In genomic region chr10:24642921-24643678, GRCh38 we compare ENCODE assay signal across 8 cellular contexts.
DNase-seq lines count a peak whose midpoint lies in the region; ATAC-seq and TF ChIP-seq lines count a peak whose summit lies in the region.

No MANE protein-coding gene starts in this region.

- H3K36me3 Mint-ChIP-seq in MCF 10A (ENCODE audit: insufficient read depth, unreplicated experiment), result peaks cover 3% of the 10 kb centered on the region

- CTCF ChIA-PET in MCF 10A (lab: Yijun Ruan, JAX), result interaction anchor here (0.5 to 3.4 kb wide), 35 partner anchors 8 to 575 kb away, joined by 3 to 36 read pairs (median 3); no protein-coding TSS in a partner anchor

- intact Hi-C loops in MCF 10A (cut with micrococcal nuclease), result loop anchor here (1.0 to 10.0 kb wide), 5 partner anchors 81 to 438 kb away; no protein-coding TSS in a partner anchor

- no peak overlapping the region for H3K27ac Mint-ChIP-seq in MCF 10A (ENCODE audit: low read depth, unreplicated experiment)

- ATAC-seq in GM21423 (IDR thresholded peaks at IDR 0.05; ENCODE audit: unreplicated experiment) (peak; percentile 89), HG03565 (IDR thresholded peaks at IDR 0.05; ENCODE audit: unreplicated experiment) (peak; percentile 74)

- H3K4me3 Mint-ChIP-seq in MCF 10A (ENCODE audit: unreplicated experiment), result no peak overlapping the region

- POLR2A ChIA-PET in MCF 10A (lab: Yijun Ruan, JAX), result interaction anchor here (0.6 to 2.1 kb wide), 10 partner anchors 10 to 425 kb away, joined by 3 to 7 read pairs (median 4); partner anchors contain the start of gene ARHGAP21

- no peaks in the 10 kb centered on the region for H3K9me3 Mint-ChIP-seq in MCF 10A (ENCODE audit: unreplicated experiment)

- peaks cover 6% of the 10 kb centered on the region for H3K4me1 Mint-ChIP-seq in MCF 10A (ENCODE audit: insufficient read depth, unreplicated experiment)

- DNase-seq in DMS79 treated with DMSO at 0.1 percent for 48 hours (lab: John Stamatoyannopoulos, UW) (peak; percentile 5), DMS79 (lab: John Stamatoyannopoulos, UW) (no peak), NCI-H748 (lab: John Stamatoyannopoulos, UW; ENCODE audit: unreplicated experiment) (peak; percentile 77), MCF 10A (ENCODE audit: unreplicated experiment) (peak; percentile 77), iris pigment epithelial cell (ENCODE audit: low read depth) (peak; percentile 83), stromal cell of bone marrow (ENCODE audit: low read depth) (peak; percentile 67)

- BruUV-seq in MCF 10A (replicated peaks; lab: Mats Ljungman, UMichigan), result no TSS peak

- TF ChIP-seq CTCF in MCF 10A (IDR thresholded peaks at IDR 0.05; ENCODE audit: unreplicated experiment), result peak; percentile 68

- no peaks in the 10 kb centered on the region for H3K27me3 Mint-ChIP-seq in MCF 10A (ENCODE audit: insufficient read depth, unreplicated experiment)
